20 cellular contexts compared by ENCODE assay signal in the genomic region with DNA sequence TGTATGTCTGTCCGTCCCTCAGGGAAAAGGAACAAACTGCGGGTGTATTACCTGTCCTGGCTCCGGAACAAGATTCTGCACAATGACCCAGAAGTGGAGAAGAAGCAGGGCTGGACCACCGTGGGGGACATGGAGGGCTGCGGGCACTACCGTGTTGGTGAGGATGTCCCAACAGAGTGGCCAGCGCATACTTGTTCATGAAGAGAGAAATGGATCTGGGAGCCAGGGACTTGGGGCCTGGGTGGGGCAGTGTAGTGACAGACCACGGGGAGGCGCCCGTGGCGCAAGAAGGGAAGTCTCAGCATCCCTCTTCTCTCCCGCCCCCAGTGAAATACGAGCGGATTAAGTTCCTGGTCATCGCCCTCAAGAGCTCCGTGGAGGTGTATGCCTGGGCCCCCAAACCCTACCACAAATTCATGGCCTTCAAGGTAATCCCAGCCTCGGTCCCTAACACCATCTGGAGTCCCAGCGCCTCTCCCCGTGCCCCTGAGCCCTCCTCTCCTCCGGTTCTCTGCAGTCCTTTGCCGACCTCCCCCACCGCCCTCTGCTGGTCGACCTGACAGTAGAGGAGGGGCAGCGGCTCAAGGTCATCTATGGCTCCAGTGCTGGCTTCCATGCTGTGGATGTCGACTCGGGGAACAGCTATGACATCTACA. TPM values are rescaled to one million over a fixed set of nuclear protein-coding genes. Genes with fewer than 3 reads are reported as not detected.
DNase-seq lines count a peak whose midpoint lies in the region; ATAC-seq, FAIRE-seq and TF ChIP-seq lines count a peak whose summit lies in the region.
"Had no signal": no experiment of that assay in that cellular context is flagged by ENCODE, and none has a peak within 500 bp of the region (broad histone marks: within the 10 kb centered on the region; RNA-seq: fewer than 3 reads in every experiment).

No MANE protein-coding gene starts in this region.

- no peak overlapping the region for H3K27ac Mint-ChIP-seq in HFFc6
- peak overlapping the region in 1 of 2 donors; percentile 74 for H3K27ac Mint-ChIP-seq in stimulated activated naive CD8-positive, alpha-beta T cell treated with anti-CD3 and anti-CD28 coated beads, Interleukin-15, amount 100 ng/mL, for 72 hours

- H3K79me2 ChIP-seq in K562 (ENCODE audit: control insufficient read depth, insufficient read depth, low read length): no peaks in the 10 kb centered on the region
- no peaks in the 10 kb centered on the region for H3K79me2 ChIP-seq in mesendoderm (ENCODE audit: control insufficient read depth, insufficient read depth, low read length)

- H2BK5ac ChIP-seq in mesendoderm (ENCODE audit: low read length): no peak overlapping the region

- no peak for TF ChIP-seq EP300 in K562 (IDR thresholded peaks at IDR 0.05; ENCODE audit: low read length)

- TF ChIP-seq CTCF in BE2C (IDR thresholded peaks at IDR 0.05; ENCODE audit: low read depth, low read length): 0 out of 2 replicates have a peak, but pooled peaks have one; percentile 6
- peak; percentile 40 for TF ChIP-seq CTCF in HFFc6 (IDR thresholded peaks at IDR 0.05)
- peak; percentile 19 to 29 (median 23); a peak in 3 of 6 replicates for TF ChIP-seq CTCF in K562 (IDR thresholded peaks at IDR 0.05 in 2 of 3, conservative IDR thresholded peaks at IDR 0.05 in 1 of 3; ENCODE audit: insufficient read depth in 2 of 3, low read depth in 1 of 3, low read length in 3 of 3)

- H3K18ac ChIP-seq in mesendoderm (ENCODE audit: low read length): no peak overlapping the region

- H3K27me3 ChIP-seq in BE2C (no peaks in the 10 kb centered on the region), K562 (ENCODE audit: control insufficient read depth in 2 of 2, insufficient read depth in 2 of 2, low read length in 2 of 2) (no peaks in the 10 kb centered on the region), mesendoderm (ENCODE audit: insufficient read depth, low read length, poor library complexity) (no peaks in the 10 kb centered on the region)

- H3K79me1 ChIP-seq in mesendoderm (ENCODE audit: low read length): no peaks in the 10 kb centered on the region

- H3K27me3 Mint-ChIP-seq in HFFc6 (ENCODE audit: insufficient read depth): peaks cover 3% of the 10 kb centered on the region
- no peaks in the 10 kb centered on the region for H3K27me3 Mint-ChIP-seq in stimulated activated naive CD8-positive, alpha-beta T cell treated with anti-CD3 and anti-CD28 coated beads, Interleukin-15, amount 100 ng/mL, for 72 hours
- H3K27me3 Mint-ChIP-seq: central memory CD8-positive, alpha-beta T cell had no signal

- no peak overlapping the region for H3K4me3 ChIP-seq in BE2C (ENCODE audit: low read depth, low read length)
- H3K4me3 ChIP-seq in K562: no peak overlapping the region
- no peak overlapping the region for H3K4me3 ChIP-seq in mesendoderm (ENCODE audit: low read length)
- H3K4me3 ChIP-seq: psoas muscle had no signal

- H3K9ac ChIP-seq in K562 (ENCODE audit: insufficient read depth in 1 of 2, low read depth in 2 of 2, low read length in 2 of 2) (no peak overlapping the region), mesendoderm (ENCODE audit: low read length) (no peak overlapping the region)

- 0 out of 2 replicates have a peak, but pooled peaks cover 10% of the 10 kb centered on the region for H3K36me3 Mint-ChIP-seq in HFFc6 (ENCODE audit: low read depth)

- H3K56ac ChIP-seq in mesendoderm (ENCODE audit: low read length): no peak overlapping the region

- H4K8ac ChIP-seq in mesendoderm (ENCODE audit: low read depth, low read length): no peak overlapping the region

- H3K4me1 ChIP-seq in BE2C (no peaks in the 10 kb centered on the region), K562 (replicated peaks in 1 of 2; ENCODE audit: control insufficient read depth in 2 of 2, insufficient read depth in 2 of 2, low read length in 2 of 2) (peaks cover 0 to 19% of the 10 kb centered on the region in 2 experiments; a peak in 2 of 5 replicates), mesendoderm (ENCODE audit: control insufficient read depth, low read depth, low read length) (no peaks in the 10 kb centered on the region)
- H3K4me1 ChIP-seq: psoas muscle had no signal

- H2BK15ac ChIP-seq in mesendoderm (replicated peaks; ENCODE audit: low read depth): no peak overlapping the region

- no peak overlapping the region for H3K27ac ChIP-seq in K562 (ENCODE audit: extremely low read depth, low read depth, low read length)
- H3K27ac ChIP-seq in mesendoderm (ENCODE audit: low read depth, low read length): no peak overlapping the region
- H3K27ac ChIP-seq: psoas muscle had no signal

- no peak overlapping the region for H4K5ac ChIP-seq in mesendoderm (ENCODE audit: low read length)

- H3K9me3 Mint-ChIP-seq in HFFc6: no peaks in the 10 kb centered on the region
- H3K9me3 Mint-ChIP-seq in stimulated activated naive CD8-positive, alpha-beta T cell treated with anti-CD3 and anti-CD28 coated beads, Interleukin-15, amount 100 ng/mL, for 72 hours: no peaks in the 10 kb centered on the region
- H3K9me3 Mint-ChIP-seq: central memory CD8-positive, alpha-beta T cell had no signal

- WGBS in K562 (ENCODE audit: insufficient coverage, low coverage, missing lambda C conversion rate): 87% methylated on average over 8 of the region's 26 CpGs
- WGBS in mesendoderm (ENCODE audit: extremely low coverage, insufficient coverage, low lambda C conversion rate): no CpG with 5 or more reads among the region's 26 CpGs

- no peak for FAIRE-seq in K562 (lab: Jason Lieb, UNC)
- no peak for FAIRE-seq in urothelium cell line (lab: Jason Lieb, UNC)
- no peak for FAIRE-seq in frontal cortex (lab: Jason Lieb, UNC)

- ATAC-seq in K562: peak; percentile 71
- ATAC-seq in HG02840 (IDR thresholded peaks at IDR 0.05; ENCODE audit: low FRiP score, unreplicated experiment): no peak
- no peak for ATAC-seq in stimulated activated naive CD8-positive, alpha-beta T cell treated with anti-CD3 and anti-CD28 coated beads, Interleukin-15, amount 100 ng/mL, for 72 hours
- ATAC-seq: psoas muscle, Right ventricle myocardium inferior had no signal

- POLR2A ChIA-PET in K562 (lab: Yijun Ruan, JAX): interaction anchor here (0.7 kb wide), 1 partner anchor 1255 kb away, joined by 3 read pairs; no protein-coding TSS in a partner anchor

- no peaks in the 10 kb centered on the region for H3K9me3 ChIP-seq in BE2C
- H3K9me3 ChIP-seq in K562 (replicated peaks; ENCODE audit: control insufficient read depth, insufficient read depth, low read depth, low read length): no peaks in the 10 kb centered on the region
- H3K9me3 ChIP-seq: psoas muscle had no signal

- in situ Hi-C loops in K562 (cut with MboI): no loop called here

- no peak overlapping the region for H3K4me3 Mint-ChIP-seq in HFFc6
- H3K4me3 Mint-ChIP-seq in stimulated activated naive CD8-positive, alpha-beta T cell treated with anti-CD3 and anti-CD28 coated beads, Interleukin-15, amount 100 ng/mL, for 72 hours: no peak overlapping the region
- H3K4me3 Mint-ChIP-seq: central memory CD8-positive, alpha-beta T cell had no signal

- H3K4me2 ChIP-seq in K562 (ENCODE audit: insufficient read depth, low read length) (no peak overlapping the region), mesendoderm (ENCODE audit: low read length) (no peak overlapping the region)

- no peak for TF ChIP-seq POLR2A in K562 (conservative IDR thresholded peaks at IDR 0.05)

- no peaks in the 10 kb centered on the region for H3K4me1 Mint-ChIP-seq in HFFc6 (ENCODE audit: low read depth)
- H3K4me1 Mint-ChIP-seq in stimulated activated naive CD8-positive, alpha-beta T cell treated with anti-CD3 and anti-CD28 coated beads, Interleukin-15, amount 100 ng/mL, for 72 hours: peaks cover 22% of the 10 kb centered on the region

- H3K9me1 ChIP-seq in K562 (ENCODE audit: control insufficient read depth, insufficient read depth, low read length): no peaks in the 10 kb centered on the region

- H3K4ac ChIP-seq in mesendoderm (ENCODE audit: low read depth, low read length): no peak overlapping the region

- H2BK120ac ChIP-seq in mesendoderm (ENCODE audit: low read depth, low read length): no peak overlapping the region

- no peak overlapping the region for H3K23ac ChIP-seq in mesendoderm (ENCODE audit: low read length)

- DNase-seq in BE2C: no peak
- DNase-seq in HFFc6: no peak
- peak; percentile 22 to 32 (median 29) for DNase-seq in K562 (ENCODE audit: extremely low read depth in 1 of 4, low spot score in 3 of 4)
- DNase-seq in mesendoderm: peak; percentile 69
- DNase-seq in urothelium cell line (ENCODE audit: low spot score): no peak
- no peak for DNase-seq in frontal cortex (ENCODE audit: low spot score in 2 of 2)
- DNase-seq in stimulated activated naive CD8-positive, alpha-beta T cell treated with anti-CD3 and anti-CD28 coated beads, Interleukin-15, amount 100 ng/mL, for 72 hours: no peak
- DNase-seq: activated CD8-positive, alpha-beta memory T cell treated with anti-CD3 and anti-CD28 coated beads for 24 hours; activated naive CD4-positive, alpha-beta T cell treated with Interleukin-2 at 50 U/mL for 16 hours; C1 segment of cervical spinal cord; midbrain; NCI-H1417 treated with DMSO at 0.1 percent for 48 hours; NCI-H510A treated with DMSO at 0.1 percent for 48 hours; T1000 had no signal

- H4K20me1 ChIP-seq in K562 (replicated peaks; ENCODE audit: control insufficient read depth, insufficient read depth, low read length): no peaks in the 10 kb centered on the region

- no peak for TF ChIP-seq RAD21 in K562 (CRISPR knock-in tag; conservative IDR thresholded peaks at IDR 0.05 in 1 of 2, IDR thresholded peaks at IDR 0.05 in 1 of 2)

- H3K36me3 ChIP-seq in BE2C: no peaks in the 10 kb centered on the region; the same call in none of the 2 replicates
- H3K36me3 ChIP-seq in K562 (ENCODE audit: control insufficient read depth, insufficient read depth, low read length): peaks cover 58% of the 10 kb centered on the region; the same call in 2 of the 3 replicates
- peaks cover 4% of the 10 kb centered on the region for H3K36me3 ChIP-seq in mesendoderm (ENCODE audit: control insufficient read depth, insufficient read depth, low read length)

- H2AFZ ChIP-seq in K562 (ENCODE audit: low read depth, low read length): no peak overlapping the region

- H2AK5ac ChIP-seq in mesendoderm (ENCODE audit: low read length): no peak overlapping the region

- TSS peak; percentile 51 for BruUV-seq in K562 (replicated peaks; lab: Mats Ljungman, UMichigan)

- CTCF ChIA-PET in K562 (lab: Yijun Ruan, JAX; ENCODE audit: low intra/inter-chr PET ratio): no interaction called here

- intact Hi-C loops in K562 (cut with micrococcal nuclease): no loop called here

RNA-seq across cellular contexts. Expression of a gene that starts 3.5 kb away (rescaled TPM):
- 0.52 TPM for polyA plus RNA-seq in BE2C (2012; ENCODE audit: insufficient read depth, insufficient read length, low read depth)
- 1 to 10 TPM in 4 of 6 experiments, under 1 TPM in 2; 0.95 to 1.6 (median 1.4) TPM for total RNA-seq in HFFc6 (2021; fragmentation: NEBNext Ultra II Directional; extraction: Animal tissue kit (Norgen Biotek cat#: 25700))
- total RNA-seq in K562 (2011; cell fraction: chromatin; rRNA removed; ENCODE audit: low replicate concordance): 2.2 and 6.6 TPM in 2 replicates
- total RNA-seq in K562 (2011; cell fraction: nucleolus; rRNA removed): 3.2 and 3.7 TPM in 2 replicates
- total RNA-seq in K562 (2011; cell fraction: nucleoplasm; rRNA removed): 1.4 and 2.5 TPM in 2 replicates
- total RNA-seq in K562 (2014; rRNA removed) (0.05 and 0.16 TPM in 2 replicates), K562 (2014; rRNA removed; fragmentation: Illumina TruSeq; extraction: Trizol) (not detected in 2 replicates), K562 (2015; rRNA removed; fragmentation: Illumina TruSeq; extraction: Trizol) (0.07 and 0.08 TPM in 2 replicates), K562 (2021) (0.29 and 0.42 TPM in 2 replicates), frontal cortex (2.4 TPM)
- polyA plus RNA-seq in K562 (2011; rRNA removed) (0.03 and 0.07 TPM in 2 replicates), K562 (2014; fragmentation: Illumina TruSeq; extraction: Trizol) (not detected in 2 replicates), K562 (2014; fragmentation: Nextera tagmentation; extraction: Ambion mirVana) (not detected), K562 (2014; rRNA removed) (0.09 and 0.13 TPM in 2 replicates)
- polyA plus RNA-seq in K562 (2011; cell fraction: cytosol; rRNA removed): 0.03 and 0.12 TPM in 2 replicates
- 0.34 and 1.00 TPM in 2 replicates for polyA plus RNA-seq in K562 (2011; cell fraction: nucleus; rRNA removed)
- polyA plus RNA-seq in K562 (2012): 0.09 and 0.24 TPM in 2 replicates
- polyA minus RNA-seq in K562 (2011; rRNA and poly(A)+ RNA removed): 0.06 TPM in 1 of 2 replicates, not detected in the other
- not detected in 2 replicates for polyA minus RNA-seq in K562 (2011; cell fraction: cytosol; rRNA and poly(A)+ RNA removed)
- polyA minus RNA-seq in K562 (2011; cell fraction: nucleus; rRNA and poly(A)+ RNA removed): 1.4 and 1.5 TPM in 2 replicates
- polyA plus RNA-seq in mesendoderm (2013, experiment 1 of 2): 0.24 TPM
- 0.39 TPM for polyA plus RNA-seq in mesendoderm (2013, experiment 2 of 2)
- total RNA-seq: G401 had no signal

RNA-seq across cellular contexts. Expression of a gene that starts 7.1 kb away (rescaled TPM):
- polyA plus RNA-seq in BE2C (2012; ENCODE audit: insufficient read depth, insufficient read length, low read depth): not detected
- total RNA-seq in HFFc6 (2021; fragmentation: NEBNext Ultra II Directional; extraction: Animal tissue kit (Norgen Biotek cat#: 25700)): under 1 TPM in 3 of 6 experiments, not detected in 3; 0.07 to 0.15 (median 0.07) TPM
- 0.21 TPM in 1 of 2 replicates, not detected in the other for total RNA-seq in K562 (2011; cell fraction: chromatin; rRNA removed; ENCODE audit: low replicate concordance)
- not detected in 2 replicates for total RNA-seq in K562 (2011; cell fraction: nucleolus; rRNA removed)
- total RNA-seq in K562 (2011; cell fraction: nucleoplasm; rRNA removed): 0.37 TPM in 1 of 2 replicates, not detected in the other
- total RNA-seq in K562 (2014; rRNA removed) (not detected in 2 replicates), K562 (2014; rRNA removed; fragmentation: Illumina TruSeq; extraction: Trizol) (not detected in 2 replicates), K562 (2015; rRNA removed; fragmentation: Illumina TruSeq; extraction: Trizol) (not detected in 2 replicates), K562 (2021) (0.25 TPM in 1 of 2 replicates, not detected in the other), frontal cortex (0.82 TPM)
- polyA plus RNA-seq in K562 (2011; rRNA removed) (not detected in 2 replicates), K562 (2014; fragmentation: Illumina TruSeq; extraction: Trizol) (not detected in 2 replicates), K562 (2014; fragmentation: Nextera tagmentation; extraction: Ambion mirVana) (not detected), K562 (2014; rRNA removed) (not detected in 2 replicates)
- not detected in 2 replicates for polyA plus RNA-seq in K562 (2011; cell fraction: cytosol; rRNA removed)
- polyA plus RNA-seq in K562 (2011; cell fraction: nucleus; rRNA removed): 0.24 and 0.33 TPM in 2 replicates
- polyA plus RNA-seq in K562 (2012): 0.06 and 0.08 TPM in 2 replicates
- polyA minus RNA-seq in K562 (2011; rRNA and poly(A)+ RNA removed): not detected in 2 replicates
- polyA minus RNA-seq in K562 (2011; cell fraction: cytosol; rRNA and poly(A)+ RNA removed): not detected in 2 replicates
- not detected in 2 replicates for polyA minus RNA-seq in K562 (2011; cell fraction: nucleus; rRNA and poly(A)+ RNA removed)
- polyA plus RNA-seq in mesendoderm (2013, experiment 1 of 2): 0.24 TPM
- 0.24 TPM for polyA plus RNA-seq in mesendoderm (2013, experiment 2 of 2)
- total RNA-seq: G401, HT1080 had no signal

RNA-seq across cellular contexts. Expression of a gene that starts 36.3 kb away (rescaled TPM):
- 0.68 TPM for polyA plus RNA-seq in BE2C (2012; ENCODE audit: insufficient read depth, insufficient read length, low read depth)
- not detected for total RNA-seq in HFFc6 (2021; fragmentation: NEBNext Ultra II Directional; extraction: Animal tissue kit (Norgen Biotek cat#: 25700))
- not detected in 2 replicates for total RNA-seq in K562 (2011; cell fraction: chromatin; rRNA removed; ENCODE audit: low replicate concordance)
- not detected in 2 replicates for total RNA-seq in K562 (2011; cell fraction: nucleolus; rRNA removed)
- not detected in 2 replicates for total RNA-seq in K562 (2011; cell fraction: nucleoplasm; rRNA removed)
- not detected in 2 replicates for total RNA-seq in K562 (2014; rRNA removed)
- not detected in 2 replicates for total RNA-seq in K562 (2014; rRNA removed; fragmentation: Illumina TruSeq; extraction: Trizol)
- total RNA-seq in K562 (2015; rRNA removed; fragmentation: Illumina TruSeq; extraction: Trizol): not detected in 2 replicates
- total RNA-seq in K562 (2021): not detected in 2 replicates
- not detected in 2 replicates for polyA plus RNA-seq in K562 (2011; rRNA removed)
- not detected in 2 replicates for polyA plus RNA-seq in K562 (2011; cell fraction: cytosol; rRNA removed)
- not detected in 2 replicates for polyA plus RNA-seq in K562 (2011; cell fraction: nucleus; rRNA removed)
- polyA plus RNA-seq in K562 (2012): 0.44 and 0.94 TPM in 2 replicates
- not detected in 2 replicates for polyA plus RNA-seq in K562 (2014; fragmentation: Illumina TruSeq; extraction: Trizol)
- polyA plus RNA-seq in K562 (2014; fragmentation: Nextera tagmentation; extraction: Ambion mirVana): under 1 TPM in 1 of 2 experiments, not detected in 1; 0.01 TPM
- polyA plus RNA-seq in K562 (2014; rRNA removed): not detected in 2 replicates
- polyA minus RNA-seq in K562 (2011; rRNA and poly(A)+ RNA removed): not detected in 2 replicates
- not detected in 2 replicates for polyA minus RNA-seq in K562 (2011; cell fraction: cytosol; rRNA and poly(A)+ RNA removed)
- polyA minus RNA-seq in K562 (2011; cell fraction: nucleus; rRNA and poly(A)+ RNA removed): not detected in 2 replicates
- polyA plus RNA-seq in mesendoderm (2013, experiment 1 of 2): not detected
- not detected for polyA plus RNA-seq in mesendoderm (2013, experiment 2 of 2)
- total RNA-seq in frontal cortex: not detected
- total RNA-seq: G401, HT1080, Right ventricle myocardium inferior had no signal

RNA-seq across cellular contexts. Expression of a gene that starts 44.0 kb away (rescaled TPM):
- 80.7 TPM for polyA plus RNA-seq in BE2C (2012; ENCODE audit: insufficient read depth, insufficient read length, low read depth)
- 10 to 100 TPM; 61.9 to 78.6 (median 64.4) TPM for total RNA-seq in HFFc6 (2021; fragmentation: NEBNext Ultra II Directional; extraction: Animal tissue kit (Norgen Biotek cat#: 25700))
- total RNA-seq in K562 (2011; cell fraction: chromatin; rRNA removed; ENCODE audit: low replicate concordance): 15.6 and 45.9 TPM in 2 replicates
- total RNA-seq in K562 (2011; cell fraction: nucleolus; rRNA removed): 50.2 and 54.3 TPM in 2 replicates
- 25.9 and 26.0 TPM in 2 replicates for total RNA-seq in K562 (2011; cell fraction: nucleoplasm; rRNA removed)
- total RNA-seq in K562 (2014; rRNA removed): 35.4 and 55.1 TPM in 2 replicates
- total RNA-seq in K562 (2014; rRNA removed; fragmentation: Illumina TruSeq; extraction: Trizol): 10.8 and 15.8 TPM in 2 replicates
- 31.0 and 32.9 TPM in 2 replicates for total RNA-seq in K562 (2015; rRNA removed; fragmentation: Illumina TruSeq; extraction: Trizol)
- 56.7 and 58.5 TPM in 2 replicates for total RNA-seq in K562 (2021)
- polyA plus RNA-seq in K562 (2011; rRNA removed): 22.8 and 36.0 TPM in 2 replicates
- polyA plus RNA-seq in K562 (2011; cell fraction: cytosol; rRNA removed): 42.8 and 67.8 TPM in 2 replicates
- 44.1 and 62.7 TPM in 2 replicates for polyA plus RNA-seq in K562 (2011; cell fraction: nucleus; rRNA removed)
- 50.7 and 62.8 TPM in 2 replicates for polyA plus RNA-seq in K562 (2012)
- polyA plus RNA-seq in K562 (2014; fragmentation: Illumina TruSeq; extraction: Trizol): 56.3 and 57.2 TPM in 2 replicates
- 10 to 100 TPM in 1 of 2 experiments, 1 to 10 TPM in 1; 3.1 to 11.0 TPM for polyA plus RNA-seq in K562 (2014; fragmentation: Nextera tagmentation; extraction: Ambion mirVana)
- polyA plus RNA-seq in K562 (2014; rRNA removed): 38.5 and 49.8 TPM in 2 replicates
- 11.8 and 16.7 TPM in 2 replicates for polyA minus RNA-seq in K562 (2011; rRNA and poly(A)+ RNA removed)
- 15.2 and 16.9 TPM in 2 replicates for polyA minus RNA-seq in K562 (2011; cell fraction: cytosol; rRNA and poly(A)+ RNA removed)
- 31.1 and 38.8 TPM in 2 replicates for polyA minus RNA-seq in K562 (2011; cell fraction: nucleus; rRNA and poly(A)+ RNA removed)
- polyA plus RNA-seq in mesendoderm (2013, experiment 1 of 2): 41.8 TPM
- polyA plus RNA-seq in mesendoderm (2013, experiment 2 of 2): 41.5 TPM
- total RNA-seq in frontal cortex: 59.1 TPM

RNA-seq across cellular contexts. Expression of a gene that starts 44.3 kb away (rescaled TPM):
- polyA plus RNA-seq in BE2C (2012; ENCODE audit: insufficient read depth, insufficient read length, low read depth): 87.9 TPM
- 100 to 1,000 TPM in 3 of 6 experiments, 10 to 100 TPM in 3; 88.3 to 122 (median 97.6) TPM for total RNA-seq in HFFc6 (2021; fragmentation: NEBNext Ultra II Directional; extraction: Animal tissue kit (Norgen Biotek cat#: 25700))
- 76.6 and 157 TPM in 2 replicates for total RNA-seq in K562 (2011; cell fraction: chromatin; rRNA removed; ENCODE audit: low replicate concordance)
- 107 and 116 TPM in 2 replicates for total RNA-seq in K562 (2011; cell fraction: nucleolus; rRNA removed)
- total RNA-seq in K562 (2011; cell fraction: nucleoplasm; rRNA removed): 95.0 and 98.1 TPM in 2 replicates
- total RNA-seq in K562 (2014; rRNA removed) (27.0 and 41.6 TPM in 2 replicates), K562 (2014; rRNA removed; fragmentation: Illumina TruSeq; extraction: Trizol) (41.0 and 50.0 TPM in 2 replicates), K562 (2015; rRNA removed; fragmentation: Illumina TruSeq; extraction: Trizol) (42.6 and 43.0 TPM in 2 replicates), K562 (2021) (60.5 and 61.6 TPM in 2 replicates), frontal cortex (13.0 TPM)
- polyA plus RNA-seq in K562 (2011; rRNA removed) (45.5 and 52.4 TPM in 2 replicates), K562 (2014; fragmentation: Illumina TruSeq; extraction: Trizol) (120 and 143 TPM in 2 replicates), K562 (2014; fragmentation: Nextera tagmentation; extraction: Ambion mirVana) (10 to 100 TPM; 16.5 to 21.9 TPM), K562 (2014; rRNA removed) (47.3 and 53.3 TPM in 2 replicates)
- 102 and 127 TPM in 2 replicates for polyA plus RNA-seq in K562 (2011; cell fraction: cytosol; rRNA removed)
- polyA plus RNA-seq in K562 (2011; cell fraction: nucleus; rRNA removed): 141 and 155 TPM in 2 replicates
- 66.0 and 75.9 TPM in 2 replicates for polyA plus RNA-seq in K562 (2012)
- 42.0 and 44.8 TPM in 2 replicates for polyA minus RNA-seq in K562 (2011; rRNA and poly(A)+ RNA removed)
- polyA minus RNA-seq in K562 (2011; cell fraction: cytosol; rRNA and poly(A)+ RNA removed): 37.9 and 38.2 TPM in 2 replicates
- 25.8 and 33.4 TPM in 2 replicates for polyA minus RNA-seq in K562 (2011; cell fraction: nucleus; rRNA and poly(A)+ RNA removed)
- polyA plus RNA-seq in mesendoderm (2013, experiment 1 of 2): 181 TPM
- 176 TPM for polyA plus RNA-seq in mesendoderm (2013, experiment 2 of 2)

Comparison
In these comparisons a context has a peak if more than half of its experiments do, and no peak if none do; other contexts are left out.
1. DNase-seq: peak in K562 (4 of 4) and mesendoderm (single experiment); none in BE2C (single experiment), HFFc6 (single experiment), urothelium cell line (single experiment), frontal cortex (0 of 2) and stimulated activated naive CD8-positive, alpha-beta T cell treated with anti-CD3 and anti-CD28 coated beads, Interleukin-15, amount 100 ng/mL, for 72 hours (0 of 2).
2. Peak in every context shown above with its lines, with median percentiles within 50 percentile points of each other: CTCF ChIP-seq.